In the genomic region with DNA sequence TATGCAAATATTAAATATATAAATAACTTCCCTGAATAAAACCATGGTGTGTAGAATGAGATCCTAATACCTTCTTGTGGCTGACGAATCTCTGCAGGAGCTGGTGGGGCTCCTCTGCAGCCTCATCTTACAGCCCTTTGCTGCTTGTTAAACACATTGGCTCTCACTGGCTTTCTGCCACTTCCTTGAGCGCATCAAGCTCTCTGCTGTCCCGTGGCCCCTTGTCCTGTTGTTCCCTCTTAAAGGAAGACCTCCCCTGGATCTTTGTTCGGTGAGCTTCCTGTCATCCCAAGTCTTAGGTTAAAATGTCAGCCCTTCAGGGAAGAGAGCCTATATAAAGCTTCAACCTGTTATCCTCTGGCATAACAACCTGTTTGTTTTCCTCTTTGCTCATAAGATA, we compare ENCODE assay signal across 22 cellular contexts.
A peak's percentile ranks its signal among the peaks of the same experiment; 100 is the strongest.
DNase-seq lines count a peak whose midpoint lies in the region; ATAC-seq, FAIRE-seq and TF ChIP-seq lines count a peak whose summit lies in the region.
"Had no signal": no experiment of that assay in that cellular context is flagged by ENCODE, and none has a peak within 500 bp of the region (broad histone marks: within the 10 kb centered on the region; RNA-seq: fewer than 3 reads in every experiment).

No MANE protein-coding gene starts in this region.

- H3K9ac ChIP-seq in H1 (replicated peaks in 1 of 4; ENCODE audit: extremely low read depth in 1 of 4, low read depth in 3 of 4, low read length in 3 of 4) (no peak overlapping the region), neuronal stem cell (ENCODE audit: low read depth, low read length, poor library complexity) (no peak overlapping the region)
- H3K9ac ChIP-seq: BLaER1 treated with 17β-estradiol and CSF1 and Interleukin-3, amounts not matched to agents 10 nM and 100 nM; KMS-11 had no signal

- H4K20me1 ChIP-seq in H1 (replicated peaks in 1 of 2; ENCODE audit: control insufficient read depth in 1 of 2, insufficient read depth in 2 of 2, low read length in 2 of 2) = no peaks in the 10 kb centered on the region
- H4K20me1 ChIP-seq: BLaER1 treated with 17β-estradiol and CSF1 and Interleukin-3, amounts not matched to agents 10 nM and 100 nM had no signal

- POLR2A ChIA-PET in A673 (lab: Charles Lee; ENCODE audit: low non-redundant PET) (no interaction called here), H1 (lab: Charles Lee; ENCODE audit: partially characterized antibody) (no interaction called here)
- POLR2A ChIA-PET in activated CD8-positive, alpha-beta T cell treated with anti-CD3 and anti-CD28 coated beads, Interleukin-2, amount 10 ng/mL, durations not matched to agents 7 days and 5 days (lab: Charles Lee) = no interaction called here

- no peaks in the 10 kb centered on the region for H3K4me1 ChIP-seq in A673 (ENCODE audit: insufficient read depth, low read length, poor library complexity, severe bottlenecking)
- peaks cover 0 to 5% (median 0%) of the 10 kb centered on the region in 4 experiments; a peak in 1 of 7 replicates for H3K4me1 ChIP-seq in H1 (replicated peaks in 1 of 4; ENCODE audit: control insufficient read depth in 3 of 4, insufficient read depth in 4 of 4, low read length in 3 of 4)
- no peaks in the 10 kb centered on the region for H3K4me1 ChIP-seq in neuronal stem cell (ENCODE audit: control insufficient read depth in 2 of 2, insufficient read depth in 1 of 2, low read depth in 1 of 2, low read length in 2 of 2)
- H3K4me1 ChIP-seq: BLaER1 treated with 17β-estradiol and CSF1 and Interleukin-3, amounts not matched to agents 10 nM and 100 nM had no signal

- BruUV-seq in A673 (replicated peaks; lab: Mats Ljungman, UMichigan) = no TSS peak

- H3K79me1 ChIP-seq in H1 (ENCODE audit: low read depth, low read length) (no peaks in the 10 kb centered on the region), neuronal stem cell (ENCODE audit: low read depth, low read length) (no peaks in the 10 kb centered on the region)

- H3K4me3 ChIP-seq in A673 (ENCODE audit: low read depth, low read length, poor library complexity, severe bottlenecking) = no peak overlapping the region
- no peak overlapping the region for H3K4me3 ChIP-seq in H1 (ENCODE audit: extremely low read depth in 1 of 4, insufficient read depth in 2 of 4, low read depth in 3 of 4, low read length in 4 of 4)
- H3K4me3 ChIP-seq in neuronal stem cell (ENCODE audit: low read length in 2 of 2) = no peak overlapping the region
- H3K4me3 ChIP-seq: BLaER1 treated with 17β-estradiol and CSF1 and Interleukin-3, amounts not matched to agents 10 nM and 100 nM; SK-N-MC had no signal

- TF ChIP-seq EP300 in H1 (IDR thresholded peaks at IDR 0.05; ENCODE audit: borderline replicate concordance in 1 of 2, low read depth in 2 of 2, low read length in 2 of 2) = no peak

- H3K4me2 ChIP-seq in H1 (ENCODE audit: insufficient read depth in 1 of 2, low read depth in 2 of 2, low read length in 2 of 2) (no peak overlapping the region), neuronal stem cell (ENCODE audit: insufficient read depth, low read length, poor library complexity, severe bottlenecking) (no peak overlapping the region)
- H3K4me2 ChIP-seq: BLaER1 treated with 17β-estradiol and CSF1 and Interleukin-3, amounts not matched to agents 10 nM and 100 nM; KMS-11 had no signal

- TF ChIP-seq CTCF in A673 (conservative IDR thresholded peaks at IDR 0.05; ENCODE audit: low read depth, low read length) = no peak
- TF ChIP-seq CTCF in H1 (IDR thresholded peaks at IDR 0.05; ENCODE audit: control extremely low read depth in 1 of 3, insufficient read depth in 1 of 3, low read depth in 1 of 3, low read length in 3 of 3) = no peak

- H3K14ac ChIP-seq in H1 (ENCODE audit: insufficient read length) (no peak overlapping the region), neuronal stem cell (ENCODE audit: low read length) (no peak overlapping the region)

- no peak overlapping the region for H3K4me3 Mint-ChIP-seq in activated CD8-positive, alpha-beta T cell treated with anti-CD3 and anti-CD28 coated beads, Interleukin-2, amount 10 ng/mL, durations not matched to agents 7 days and 5 days
- H3K4me3 Mint-ChIP-seq: CD8-positive, alpha-beta T cell; HFFc6 had no signal

- TF ChIP-seq POLR2A in H1 (IDR thresholded peaks at IDR 0.05; ENCODE audit: control extremely low read depth in 1 of 2, low read depth in 2 of 2, low read length in 2 of 2) = no peak

- 0 out of 2 replicates have a peak overlapping the region, but pooled peaks have one; percentile 48 for H2AFZ ChIP-seq in H1 (ENCODE audit: low read length)
- peak overlapping the region; percentile 36 for H2AFZ ChIP-seq in neuronal stem cell (ENCODE audit: low read length)

- no peak overlapping the region for H3K27ac Mint-ChIP-seq in activated CD8-positive, alpha-beta T cell treated with anti-CD3 and anti-CD28 coated beads, Interleukin-2, amount 10 ng/mL, durations not matched to agents 7 days and 5 days
- H3K27ac Mint-ChIP-seq: CD8-positive, alpha-beta T cell; HFFc6 had no signal

- no peak for ATAC-seq in HG03175 (IDR thresholded peaks at IDR 0.05; ENCODE audit: unreplicated experiment)
- ATAC-seq in activated CD8-positive, alpha-beta T cell treated with anti-CD3 and anti-CD28 coated beads, Interleukin-2, amount 10 ng/mL, durations not matched to agents 7 days and 5 days = no peak
- ATAC-seq: CD8-positive, alpha-beta T cell had no signal

- WGBS in H1 (ENCODE audit: extremely low coverage in 1 of 2, insufficient coverage in 1 of 2, insufficient read length in 1 of 2, insufficient replicate concordance in 2 of 2, low coverage in 1 of 2, low lambda C conversion rate in 2 of 2, missing lambda C conversion rate in 1 of 2), 2 experiments = 71% methylated on average over 4 of the region's 4 CpGs; no CpG with 5 or more reads in 1 of the 2 experiments
- WGBS in neuronal stem cell (ENCODE audit: extremely low coverage in 2 of 2, insufficient read length in 2 of 2, insufficient replicate concordance in 1 of 2), 2 donors = no CpG with 5 or more reads among the region's 4 CpGs

- no peaks in the 10 kb centered on the region for H3K4me1 Mint-ChIP-seq in activated CD8-positive, alpha-beta T cell treated with anti-CD3 and anti-CD28 coated beads, Interleukin-2, amount 10 ng/mL, durations not matched to agents 7 days and 5 days (ENCODE audit: low read depth)

- no peaks in the 10 kb centered on the region for H3K36me3 ChIP-seq in A673 (ENCODE audit: insufficient read depth, low read length, poor library complexity, severe bottlenecking)
- no peaks in the 10 kb centered on the region for H3K36me3 ChIP-seq in H1 (ENCODE audit: control insufficient read depth in 2 of 4, insufficient read depth in 4 of 4, low read length in 3 of 4)
- no peaks in the 10 kb centered on the region for H3K36me3 ChIP-seq in neuronal stem cell (replicated peaks in 1 of 2; ENCODE audit: control insufficient read depth in 2 of 2, insufficient read depth in 2 of 2, low read length in 2 of 2)
- H3K36me3 ChIP-seq: BLaER1 treated with 17β-estradiol and CSF1 and Interleukin-3, amounts not matched to agents 10 nM and 100 nM had no signal

- in situ Hi-C loops in G401 (cut with HindIII; ENCODE audit: low sequenced_read_pairs) = no loop called here

- peaks cover 6% of the 10 kb centered on the region for H3K9me3 Mint-ChIP-seq in activated CD8-positive, alpha-beta T cell treated with anti-CD3 and anti-CD28 coated beads, Interleukin-2, amount 10 ng/mL, durations not matched to agents 7 days and 5 days (ENCODE audit: insufficient read depth)
- H3K9me3 Mint-ChIP-seq: CD8-positive, alpha-beta T cell had no signal

- H2BK15ac ChIP-seq in H1 (ENCODE audit: low read length) = no peak overlapping the region
- no peak overlapping the region for H2BK15ac ChIP-seq in neuronal stem cell (ENCODE audit: low read length)

- H3K27ac ChIP-seq in A673 (ENCODE audit: low read depth, low read length, poor library complexity, severe bottlenecking) (no peak overlapping the region), H1 (ENCODE audit: low read depth, low read length) (no peak overlapping the region), neuronal stem cell (replicated peaks; ENCODE audit: low read length) (no peak overlapping the region)
- H3K27ac ChIP-seq: BLaER1 treated with 17β-estradiol and CSF1 and Interleukin-3, amounts not matched to agents 10 nM and 100 nM; KMS-11; SK-N-MC had no signal

- H3K27me3 Mint-ChIP-seq in activated CD8-positive, alpha-beta T cell treated with anti-CD3 and anti-CD28 coated beads, Interleukin-2, amount 10 ng/mL, durations not matched to agents 7 days and 5 days (ENCODE audit: low read depth) = no peaks in the 10 kb centered on the region

- no peaks in the 10 kb centered on the region for H3K79me2 ChIP-seq in H1 (ENCODE audit: control insufficient read depth in 1 of 2, insufficient read depth in 2 of 2, low read length in 2 of 2)

- H3K18ac ChIP-seq in H1 (ENCODE audit: extremely low read depth, low read length) (no peak overlapping the region), neuronal stem cell (ENCODE audit: low read length) (no peak overlapping the region)

- DNase-seq in A673 (ENCODE audit: low spot score) = peak; percentile 8
- DNase-seq in NCI-H146 (lab: John Stamatoyannopoulos, UW) = peak; percentile 46
- no peak for DNase-seq in H1 (ENCODE audit: low read depth in 1 of 2, low spot score in 2 of 2)
- peak; percentile 6 for DNase-seq in neuronal stem cell (ENCODE audit: low spot score)
- no peak for DNase-seq in activated CD8-positive, alpha-beta T cell treated with anti-CD3 and anti-CD28 coated beads, Interleukin-2, amount 10 ng/mL, durations not matched to agents 7 days and 5 days
- no peak for DNase-seq in G401 (ENCODE audit: low spot score)
- DNase-seq in 8988T = no peak
- DNase-seq: Calu3; CD8-positive, alpha-beta T cell; HFFc6; NCI-H1092; NCI-H1694; NCI-H2107; NCI-H510A; NCI-H774; SHP77 had no signal

- intact Hi-C loops in A673 (cut with micrococcal nuclease; ENCODE audit: unreplicated experiment) = no loop called here

- H4K91ac ChIP-seq in H1 (replicated peaks; ENCODE audit: insufficient read length, low read length) = no peak overlapping the region
- H4K91ac ChIP-seq in neuronal stem cell (ENCODE audit: low read depth, low read length, poor library complexity) = no peak overlapping the region

- no peak overlapping the region for H2AK5ac ChIP-seq in H1 (ENCODE audit: low read depth, low read length)
- no peak overlapping the region for H2AK5ac ChIP-seq in neuronal stem cell (ENCODE audit: low read depth, low read length)

- no peak overlapping the region for H4K5ac ChIP-seq in H1 (ENCODE audit: insufficient read length, low read depth, low read length)

- FAIRE-seq in H1 (lab: Jason Lieb, UNC) = no peak
- FAIRE-seq: GM12892, GM18507 had no signal

- no peaks in the 10 kb centered on the region for H3K23me2 ChIP-seq in H1 (ENCODE audit: low read depth, low read length)

- H3K27me3 ChIP-seq in A673 (replicated peaks; ENCODE audit: insufficient read depth, low read depth, low read length, poor library complexity) (no peaks in the 10 kb centered on the region), H1 (replicated peaks in 1 of 4; ENCODE audit: control insufficient read depth in 3 of 4, extremely low read depth in 1 of 4, insufficient read depth in 3 of 4, low read length in 3 of 4) (no peaks in the 10 kb centered on the region), neuronal stem cell (ENCODE audit: control insufficient read depth in 3 of 3, insufficient read depth in 3 of 3, low read depth in 1 of 3, low read length in 3 of 3) (no peaks in the 10 kb centered on the region)
- H3K27me3 ChIP-seq: BLaER1 treated with 17β-estradiol and CSF1 and Interleukin-3, amounts not matched to agents 10 nM and 100 nM had no signal

- no peak overlapping the region for H3K56ac ChIP-seq in H1 (replicated peaks; ENCODE audit: insufficient read length, low read depth, low read length)

- H2BK12ac ChIP-seq in H1 (ENCODE audit: low read depth, low read length) (no peak overlapping the region), neuronal stem cell (ENCODE audit: low read length) (no peak overlapping the region)

- CTCF ChIA-PET in A673 (lab: Charles Lee) (interaction anchor here (0.5 kb wide), 1 partner anchor 16 kb away, joined by 3 read pairs; no protein-coding TSS in a partner anchor), H1 (lab: Charles Lee; ENCODE audit: partially characterized antibody) (interaction anchor here (1.6 to 1.7 kb wide), 2 partner anchors 15 kb away, joined by 3 to 13 read pairs; no protein-coding TSS in a partner anchor)
- CTCF ChIA-PET in activated CD8-positive, alpha-beta T cell treated with anti-CD3 and anti-CD28 coated beads, Interleukin-2, amount 10 ng/mL, durations not matched to agents 7 days and 5 days (lab: Charles Lee) = no interaction called here

- no peak overlapping the region; the same call in 1 of the 2 replicates for H2BK20ac ChIP-seq in H1 (ENCODE audit: low read length)

- no peak overlapping the region for H3K4ac ChIP-seq in H1 (replicated peaks; ENCODE audit: insufficient read length, low read depth, low read length)
- H3K4ac ChIP-seq in neuronal stem cell (ENCODE audit: low read length) = no peak overlapping the region

- TF ChIP-seq RAD21 in H1 (IDR thresholded peaks at IDR 0.05 in 1 of 2, conservative IDR thresholded peaks at IDR 0.05 in 1 of 2; ENCODE audit: low read depth in 2 of 2, low read length in 2 of 2) = no peak

- H3K36me3 Mint-ChIP-seq in activated CD8-positive, alpha-beta T cell treated with anti-CD3 and anti-CD28 coated beads, Interleukin-2, amount 10 ng/mL, durations not matched to agents 7 days and 5 days (ENCODE audit: low read depth) = no peaks in the 10 kb centered on the region
- H3K36me3 Mint-ChIP-seq: CD8-positive, alpha-beta T cell had no signal

- H3K9me3 ChIP-seq in A673 (ENCODE audit: low read depth, low read length, poor library complexity, severe bottlenecking) (no peaks in the 10 kb centered on the region), H1 (ENCODE audit: insufficient read depth in 2 of 2, low read depth in 1 of 2, low read length in 1 of 2) (no peaks in the 10 kb centered on the region), neuronal stem cell (replicated peaks in 1 of 2; ENCODE audit: control insufficient read depth in 2 of 2, insufficient read depth in 1 of 2, low read depth in 1 of 2, low read length in 2 of 2) (no peaks in the 10 kb centered on the region)
- H3K9me3 ChIP-seq: BLaER1 treated with 17β-estradiol and CSF1 and Interleukin-3, amounts not matched to agents 10 nM and 100 nM had no signal

- no peak overlapping the region for H2BK120ac ChIP-seq in H1 (replicated peaks; ENCODE audit: low read depth, low read length)
- no peak overlapping the region for H2BK120ac ChIP-seq in neuronal stem cell (ENCODE audit: low read depth, low read length)

- no peak overlapping the region for H3K23ac ChIP-seq in H1 (ENCODE audit: insufficient read length)
- no peak overlapping the region for H3K23ac ChIP-seq in neuronal stem cell (ENCODE audit: low read depth, low read length, poor library complexity)

- H2BK5ac ChIP-seq in H1 (ENCODE audit: low read depth, low read length) (no peak overlapping the region), neuronal stem cell (ENCODE audit: low read length) (no peak overlapping the region)

- H4K8ac ChIP-seq in H1 (ENCODE audit: extremely low read depth, insufficient read depth, low read length) = no peak overlapping the region
- no peak overlapping the region for H4K8ac ChIP-seq in neuronal stem cell (ENCODE audit: low read depth, low read length)

Comparison
In these comparisons a context has a peak if more than half of its experiments do, and no peak if none do; other contexts are left out.
1. DNase-seq: peak in A673 (single experiment), NCI-H146 (single experiment) and neuronal stem cell (single experiment); none in H1 (0 of 2), activated CD8-positive, alpha-beta T cell treated with anti-CD3 and anti-CD28 coated beads, Interleukin-2, amount 10 ng/mL, durations not matched to agents 7 days and 5 days (single experiment), G401 (single experiment) and 8988T (single experiment).